18 cellular contexts compared by ENCODE assay signal in genomic region chr12:17949558-17950141, GRCh38.
DNase-seq lines count a peak whose midpoint lies in the region; ATAC-seq and TF ChIP-seq lines count a peak whose summit lies in the region.
"Had no signal": no experiment of that assay in that cellular context is flagged by ENCODE, and none has a peak within 500 bp of the region (broad histone marks: within the 10 kb centered on the region; RNA-seq: fewer than 3 reads in every experiment).

No MANE protein-coding gene starts in this region.

- H4K8ac ChIP-seq in H9 (replicated peaks; ENCODE audit: insufficient read length, low read depth, low read length): no peak overlapping the region

- no peak overlapping the region for H2AK5ac ChIP-seq in H9 (ENCODE audit: insufficient read length, low read length)

- no peak overlapping the region for H4K5ac ChIP-seq in H9 (ENCODE audit: insufficient read length, low read depth, low read length)

- H3K4me3 Mint-ChIP-seq in H9: no peak overlapping the region
- no peak overlapping the region for H3K4me3 Mint-ChIP-seq in activated T-helper 2 cell treated with anti-CD3 and anti-CD28 coated beads, Interferon-gamma antibody, Interleukin-2, Interleukin-4, amounts not matched to agents 10 μg/mL and 5 μg/mL and 100 μg/mL, durations not matched to agents 14 hours and 24 hours and 36 hours (ENCODE audit: low read depth)

- H2BK120ac ChIP-seq in H9 (ENCODE audit: low read depth, low read length, poor library complexity, severe bottlenecking): no peak overlapping the region

- H3K14ac ChIP-seq in H9 (ENCODE audit: insufficient read depth, low read length): 0 out of 2 replicates have a peak overlapping the region, but pooled peaks have one; percentile 6

- no peak overlapping the region for H3K4me3 ChIP-seq in A673 (ENCODE audit: low read depth, low read length, poor library complexity, severe bottlenecking)
- no peak overlapping the region for H3K4me3 ChIP-seq in SK-N-MC
- no peak overlapping the region for H3K4me3 ChIP-seq in left lung
- H3K4me3 ChIP-seq: GM23248 had no signal

- H3T11ph ChIP-seq in H9 (ENCODE audit: low read length): no peak overlapping the region

- CTCF ChIA-PET in A673 (lab: Charles Lee): no interaction called here

- no peaks in the 10 kb centered on the region for H3K79me1 ChIP-seq in H9 (ENCODE audit: insufficient read depth, low read depth, low read length, poor library complexity, severe bottlenecking)

- H2BK12ac ChIP-seq in H9 (ENCODE audit: insufficient read length, low read depth, low read length): no peak overlapping the region

- no peaks in the 10 kb centered on the region for H3K27me3 Mint-ChIP-seq in H9 (ENCODE audit: low read depth)
- no peaks in the 10 kb centered on the region for H3K27me3 Mint-ChIP-seq in activated T-helper 2 cell treated with anti-CD3 and anti-CD28 coated beads, Interferon-gamma antibody, Interleukin-2, Interleukin-4, amounts not matched to agents 10 μg/mL and 5 μg/mL and 100 μg/mL, durations not matched to agents 14 hours and 24 hours and 36 hours (ENCODE audit: low read depth)

- no peaks in the 10 kb centered on the region for H3K36me3 Mint-ChIP-seq in H9 (ENCODE audit: insufficient read depth in 1 of 3, low read depth in 3 of 3)
- no peaks in the 10 kb centered on the region for H3K36me3 Mint-ChIP-seq in activated T-helper 2 cell treated with anti-CD3 and anti-CD28 coated beads, Interferon-gamma antibody, Interleukin-2, Interleukin-4, amounts not matched to agents 10 μg/mL and 5 μg/mL and 100 μg/mL, durations not matched to agents 14 hours and 24 hours and 36 hours (ENCODE audit: low read depth)

- H3K18ac ChIP-seq in H9 (ENCODE audit: insufficient read length, low read depth, low read length): no peak overlapping the region

- TF ChIP-seq CTCF in A673 (conservative IDR thresholded peaks at IDR 0.05; ENCODE audit: low read depth, low read length) (no peak), H9 (conservative IDR thresholded peaks at IDR 0.05) (no peak), left lung (IDR thresholded peaks at IDR 0.05) (no peak)

- peak overlapping the region in 2 of 3 experiments; percentile 72 to 76; a peak in 3 of 7 replicates for H3K27ac Mint-ChIP-seq in H9
- H3K27ac Mint-ChIP-seq in activated T-helper 2 cell treated with anti-CD3 and anti-CD28 coated beads, Interferon-gamma antibody, Interleukin-2, Interleukin-4, amounts not matched to agents 10 μg/mL and 5 μg/mL and 100 μg/mL, durations not matched to agents 14 hours and 24 hours and 36 hours: no peak overlapping the region

- no peak overlapping the region for H3K23ac ChIP-seq in H9 (ENCODE audit: insufficient read length, low read depth, low read length)

- H3K9me3 ChIP-seq in A673 (ENCODE audit: low read depth, low read length, poor library complexity, severe bottlenecking) (no peaks in the 10 kb centered on the region), H9 (ENCODE audit: control insufficient read depth, low read depth, low read length) (no peaks in the 10 kb centered on the region), SK-N-MC (ENCODE audit: low read depth, low read length) (no peaks in the 10 kb centered on the region; the same call in 1 of the 2 replicates), left lung (no peaks in the 10 kb centered on the region)

- H3K56ac ChIP-seq in H9 (ENCODE audit: insufficient read length, low read depth, low read length): no peak overlapping the region

- H2BK5ac ChIP-seq in H9 (ENCODE audit: insufficient read length, low read length): no peak overlapping the region

- H3K4ac ChIP-seq in H9 (ENCODE audit: low read depth, low read length): no peak overlapping the region

- no peak overlapping the region for H3K4me2 ChIP-seq in H9 (ENCODE audit: insufficient read depth, insufficient read length, low read length)

- H2BK20ac ChIP-seq in H9 (ENCODE audit: low read depth, low read length, poor library complexity, severe bottlenecking): no peak overlapping the region

- no TSS peak for BruUV-seq in A673 (replicated peaks; lab: Mats Ljungman, UMichigan)

- DNase-seq in A673 (ENCODE audit: low spot score) (peak; percentile 39), H9 (no peak), SK-N-MC (ENCODE audit: low read depth, low spot score) (peak; percentile 35), left lung (peak; percentile 17 to 33)
- no peak for DNase-seq in activated T-helper 2 cell treated with anti-CD3 and anti-CD28 coated beads, Interferon-gamma antibody, Interleukin-2, Interleukin-4, amounts not matched to agents 10 μg/mL and 5 μg/mL and 100 μg/mL, durations not matched to agents 14 hours and 24 hours and 36 hours (ENCODE audit: low spot score)
- DNase-seq in activated naive CD4-positive, alpha-beta T cell treated with Interleukin-2 at 50 U/mL for 16 hours: no peak
- no peak for DNase-seq in activated CD4-positive, alpha-beta T cell treated with anti-CD3 and anti-CD28 coated beads for 4 hours
- DNase-seq: EL, GM23248, KG1, NCI-H2029, NCI-H2171 treated with DMSO at 0.1 percent for 48 hours, NCI-H446, SW 1271 had no signal

- no peaks in the 10 kb centered on the region for H4K20me1 ChIP-seq in H9 (ENCODE audit: control insufficient read depth, insufficient read depth, insufficient read length)

- no peaks in the 10 kb centered on the region for H3K79me2 ChIP-seq in H9 (ENCODE audit: insufficient read depth, low read length)

- H2BK15ac ChIP-seq in H9 (ENCODE audit: low read depth, low read length): no peak overlapping the region

- POLR2A ChIA-PET in A673 (lab: Charles Lee; ENCODE audit: low non-redundant PET): no interaction called here

- H3K9me3 Mint-ChIP-seq in H9: no peaks in the 10 kb centered on the region
- peaks cover 34% of the 10 kb centered on the region for H3K9me3 Mint-ChIP-seq in activated T-helper 2 cell treated with anti-CD3 and anti-CD28 coated beads, Interferon-gamma antibody, Interleukin-2, Interleukin-4, amounts not matched to agents 10 μg/mL and 5 μg/mL and 100 μg/mL, durations not matched to agents 14 hours and 24 hours and 36 hours

- H2AFZ ChIP-seq in H9 (ENCODE audit: low read length): no peak overlapping the region
- H2AFZ ChIP-seq: GM23248 had no signal

- no peak overlapping the region for H3K9ac ChIP-seq in H9 (ENCODE audit: extremely low read depth, insufficient read length, low read length)
- H3K9ac ChIP-seq in SK-N-MC (ENCODE audit: insufficient read length): no peak overlapping the region
- H3K9ac ChIP-seq: GM23248 had no signal

- no peaks in the 10 kb centered on the region for H3K27me3 ChIP-seq in A673 (replicated peaks; ENCODE audit: insufficient read depth, low read depth, low read length, poor library complexity)
- H3K27me3 ChIP-seq in H9 (ENCODE audit: insufficient read depth, low read length): no peaks in the 10 kb centered on the region; the same call in 1 of the 2 replicates
- no peaks in the 10 kb centered on the region for H3K27me3 ChIP-seq in left lung

- no peaks in the 10 kb centered on the region for H3K4me1 ChIP-seq in A673 (ENCODE audit: insufficient read depth, low read length, poor library complexity, severe bottlenecking)
- no peaks in the 10 kb centered on the region for H3K4me1 ChIP-seq in H9 (ENCODE audit: insufficient read depth, low read length)
- no peaks in the 10 kb centered on the region for H3K4me1 ChIP-seq in left lung

- H3K36me3 ChIP-seq in A673 (ENCODE audit: insufficient read depth, low read length, poor library complexity, severe bottlenecking): no peaks in the 10 kb centered on the region
- H3K36me3 ChIP-seq in SK-N-MC (ENCODE audit: insufficient read depth, low read length): no peaks in the 10 kb centered on the region
- H3K36me3 ChIP-seq in left lung: no peaks in the 10 kb centered on the region

- ATAC-seq in left lung (peak; percentile 82), HG02973 (IDR thresholded peaks at IDR 0.05; ENCODE audit: unreplicated experiment) (no peak)
- ATAC-seq: HCT116, HepG2, Right ventricle myocardium inferior had no signal

- intact Hi-C loops in A673 (cut with micrococcal nuclease; ENCODE audit: unreplicated experiment) (no loop called here), left lung (cut with DNase I) (no loop called here)
- intact Hi-C loops in activated T-helper 2 cell treated with anti-CD3 and anti-CD28 coated beads, Interferon-gamma antibody, Interleukin-2, Interleukin-4, amounts not matched to agents 10 μg/mL and 5 μg/mL and 100 μg/mL, durations not matched to agents 14 hours and 24 hours and 36 hours (cut with micrococcal nuclease): no loop called here

- no peak overlapping the region for H4K91ac ChIP-seq in H9 (ENCODE audit: insufficient read length, low read depth, low read length)

- WGBS in H9 (ENCODE audit: extremely low coverage, insufficient read length, low lambda C conversion rate): no CpG with 5 or more reads among the region's 2 CpGs

- H3K4me1 Mint-ChIP-seq in H9: peaks cover 6 to 8% of the 10 kb centered on the region in 2 experiments
- no peaks in the 10 kb centered on the region for H3K4me1 Mint-ChIP-seq in activated T-helper 2 cell treated with anti-CD3 and anti-CD28 coated beads, Interferon-gamma antibody, Interleukin-2, Interleukin-4, amounts not matched to agents 10 μg/mL and 5 μg/mL and 100 μg/mL, durations not matched to agents 14 hours and 24 hours and 36 hours (ENCODE audit: low read depth)

- H3K27ac ChIP-seq in A673 (ENCODE audit: low read depth, low read length, poor library complexity, severe bottlenecking) (no peak overlapping the region), H9 (ENCODE audit: insufficient read length, low read depth, low read length) (no peak overlapping the region), SK-N-MC (no peak overlapping the region), left lung (no peak overlapping the region)
- H3K27ac ChIP-seq: GM23248 had no signal

- H3K23me2 ChIP-seq in H9 (ENCODE audit: insufficient read length, low read depth, low read length, poor library complexity, severe bottlenecking): no peaks in the 10 kb centered on the region

Comparison
In these comparisons a context has a peak if more than half of its experiments do, and no peak if none do; other contexts are left out.
1. DNase-seq: peak in A673 (single experiment), SK-N-MC (single experiment) and left lung (2 of 2); none in H9 (single experiment), activated T-helper 2 cell treated with anti-CD3 and anti-CD28 coated beads, Interferon-gamma antibody, Interleukin-2, Interleukin-4, amounts not matched to agents 10 μg/mL and 5 μg/mL and 100 μg/mL, durations not matched to agents 14 hours and 24 hours and 36 hours (single experiment), activated naive CD4-positive, alpha-beta T cell treated with Interleukin-2 at 50 U/mL for 16 hours (single experiment) and activated CD4-positive, alpha-beta T cell treated with anti-CD3 and anti-CD28 coated beads for 4 hours (0 of 2).